26 cellular contexts compared by ENCODE assay signal in genomic region chr1:64302194-64302593, GRCh38.
"Had no signal": no experiment of that assay in that cellular context is flagged by ENCODE, and none has a peak within 500 bp of the region (broad histone marks: within the 10 kb centered on the region; RNA-seq: fewer than 3 reads in every experiment).

No MANE protein-coding gene starts in this region.

- H3K4me3 Mint-ChIP-seq: dendritic cell treated with granulocyte-macrophage colony-stimulating factor and Interleukin-4, amounts not matched to agents 40 ng/mL and 50 ng/mL, for 4 days; effector memory CD8-positive, alpha-beta T cell; endodermal cell had no signal

- H3K36me3 ChIP-seq: colonic mucosa, esophagus muscularis mucosa, esophagus squamous epithelium, gastrocnemius medialis, gastroesophageal sphincter, heart left ventricle, heart right ventricle had no signal

- H3K79me2 ChIP-seq: hepatocyte had no signal

- DNase-seq: colonic mucosa; cortex of kidney; dermis blood vessel endothelial cell; dorsolateral prefrontal cortex; effector CD4-positive, alpha-beta T cell; effector CD8-positive, alpha-beta T cell; effector memory CD4-positive, alpha-beta T cell; effector memory CD8-positive, alpha-beta T cell; endodermal cell; erythroblast; esophagus squamous epithelium; foreskin melanocyte; gastrocnemius medialis; glutamatergic neuron; head of caudate nucleus; heart left ventricle; heart right ventricle had no signal

- H3K27me3 Mint-ChIP-seq: dendritic cell treated with granulocyte-macrophage colony-stimulating factor and Interleukin-4, amounts not matched to agents 40 ng/mL and 50 ng/mL, for 4 days had no signal

- H3K9me3 ChIP-seq: colonic mucosa, esophagus muscularis mucosa, gastrocnemius medialis had no signal

- H3K27ac ChIP-seq: colonic mucosa, coronary artery, dorsolateral prefrontal cortex, epithelial cell of prostate, esophagus muscularis mucosa, esophagus squamous epithelium, foreskin keratinocyte, gastrocnemius medialis, gastroesophageal sphincter, heart left ventricle, heart right ventricle, hepatocyte had no signal

- H3K27ac Mint-ChIP-seq: dendritic cell treated with granulocyte-macrophage colony-stimulating factor and Interleukin-4, amounts not matched to agents 40 ng/mL and 50 ng/mL, for 4 days; effector memory CD8-positive, alpha-beta T cell; endodermal cell had no signal

- H3K4me3 ChIP-seq: colonic mucosa, coronary artery, dorsolateral prefrontal cortex, esophagus muscularis mucosa, esophagus squamous epithelium, gastrocnemius medialis, gastroesophageal sphincter, heart left ventricle, heart right ventricle, hepatocyte had no signal

- ATAC-seq: effector memory CD8-positive, alpha-beta T cell; esophagus mucosa; gastrocnemius medialis; gastroesophageal sphincter; heart left ventricle; heart right ventricle had no signal

- FAIRE-seq: endothelial cell of umbilical vein had no signal

- H3K4me2 ChIP-seq: hepatocyte had no signal

- H3K27me3 ChIP-seq: colonic mucosa, dorsolateral prefrontal cortex, esophagus muscularis mucosa, esophagus squamous epithelium, foreskin keratinocyte, gastrocnemius medialis, gastroesophageal sphincter, heart left ventricle, hepatocyte had no signal

- H2AFZ ChIP-seq: hepatocyte had no signal

- H3K9me3 Mint-ChIP-seq: dendritic cell treated with granulocyte-macrophage colony-stimulating factor and Interleukin-4, amounts not matched to agents 40 ng/mL and 50 ng/mL, for 4 days had no signal

- H3K4me1 ChIP-seq: colonic mucosa, esophagus muscularis mucosa, esophagus squamous epithelium, foreskin keratinocyte, gastrocnemius medialis, gastroesophageal sphincter, heart left ventricle, heart right ventricle had no signal
